In genomic region chr2:212528106-212528856, GRCh38 we compare ENCODE assay signal across 13 cellular contexts. TPM values are rescaled to one million over a fixed set of nuclear protein-coding genes. Genes with fewer than 3 reads are reported as not detected.
DNase-seq lines count a peak whose midpoint lies in the region; ATAC-seq and TF ChIP-seq lines count a peak whose summit lies in the region.
"Had no signal": no experiment of that assay in that cellular context is flagged by ENCODE, and none has a peak within 500 bp of the region (broad histone marks: within the 10 kb centered on the region; RNA-seq: fewer than 3 reads in every experiment).

No MANE protein-coding gene starts in this region.

- no peak overlapping the region for H3K27ac ChIP-seq in DOHH2 (ENCODE audit: low read depth, low read length)
- no peak overlapping the region for H3K27ac ChIP-seq in MM.1S (ENCODE audit: low read length)
- H3K27ac ChIP-seq in CD4-positive, alpha-beta T cell (ENCODE audit: low read depth, low read length): no peak overlapping the region

- intact Hi-C loops in posterior vena cava (cut with DNase I): no loop called here
- intact Hi-C loops in CD4-positive, alpha-beta T cell (cut with DNase I, micrococcal nuclease): no loop called here

- H3K4me1 Mint-ChIP-seq in activated T-cell treated with anti-CD3 and anti-CD28 coated beads, Interleukin-2, amount 50 U/mL, for 24 hours (ENCODE audit: low read depth): no peaks in the 10 kb centered on the region
- no peaks in the 10 kb centered on the region for H3K4me1 Mint-ChIP-seq in CD4-positive, alpha-beta T cell (ENCODE audit: low read depth)
- H3K4me1 Mint-ChIP-seq: activated naive CD8-positive, alpha-beta T cell treated with anti-CD3 and anti-CD28 coated beads, Interleukin-2, amount 10 ng/mL, durations not matched to agents 7 days and 5 days had no signal

- H4K20me1 ChIP-seq in DOHH2 (ENCODE audit: control insufficient read depth, insufficient read depth, low read depth, low read length) (no peaks in the 10 kb centered on the region), MM.1S (ENCODE audit: insufficient read depth, low read length) (no peaks in the 10 kb centered on the region)

- H3K9me2 ChIP-seq in DOHH2 (replicated peaks; ENCODE audit: control insufficient read depth, low read length) (no peaks in the 10 kb centered on the region), MM.1S (replicated peaks; ENCODE audit: insufficient read depth, low read length) (no peaks in the 10 kb centered on the region)

- H3K36me3 ChIP-seq in DOHH2 (ENCODE audit: control insufficient read depth, low read length) (no peaks in the 10 kb centered on the region), MM.1S (replicated peaks; ENCODE audit: insufficient read depth, low read length) (no peaks in the 10 kb centered on the region)

- H3K27me3 Mint-ChIP-seq in activated T-cell treated with anti-CD3 and anti-CD28 coated beads, Interleukin-2, amount 50 U/mL, for 24 hours: no peaks in the 10 kb centered on the region
- H3K27me3 Mint-ChIP-seq in CD4-positive, alpha-beta T cell: peaks cover 9% of the 10 kb centered on the region

- no peak overlapping the region for H3K9ac ChIP-seq in MM.1S (ENCODE audit: low read length)

- TF ChIP-seq CTCF in DOHH2 (IDR thresholded peaks at IDR 0.05; ENCODE audit: low read depth, low read length, poor library complexity, severe bottlenecking): peak; percentile 26
- peak; percentile 28; the same call in 1 of the 2 replicates for TF ChIP-seq CTCF in MM.1S (IDR thresholded peaks at IDR 0.05; ENCODE audit: low read length)
- peak; percentile 19 for TF ChIP-seq CTCF in epithelial cell of esophagus (IDR thresholded peaks at IDR 0.05; ENCODE audit: insufficient read depth, low read depth, low read length, missing control alignments)
- TF ChIP-seq CTCF in CD4-positive, alpha-beta T cell (IDR thresholded peaks at IDR 0.05): no peak

- ATAC-seq in CD4-positive, alpha-beta T cell (ENCODE audit: poor library complexity): no peak
- ATAC-seq: HepG2 had no signal

- H3K4me3 Mint-ChIP-seq in activated T-cell treated with anti-CD3 and anti-CD28 coated beads, Interleukin-2, amount 50 U/mL, for 24 hours: no peak overlapping the region
- H3K4me3 Mint-ChIP-seq in CD4-positive, alpha-beta T cell: no peak overlapping the region
- H3K4me3 Mint-ChIP-seq: activated naive CD8-positive, alpha-beta T cell treated with anti-CD3 and anti-CD28 coated beads, Interleukin-2, amount 10 ng/mL, durations not matched to agents 7 days and 5 days; T-helper 1 cell treated with Interleukin-12 subunit alpha and Interleukin-12 subunit beta and Interleukin-4 antibody, amounts not matched to agents 30 μg/mL and 1 μg/mL, for 36 hours had no signal

- H3K9me3 ChIP-seq in DOHH2 (ENCODE audit: control insufficient read depth, insufficient read depth, low read length) (no peaks in the 10 kb centered on the region), MM.1S (replicated peaks; ENCODE audit: insufficient read depth, low read length) (no peaks in the 10 kb centered on the region)
- H3K9me3 ChIP-seq in CD4-positive, alpha-beta T cell (ENCODE audit: control insufficient read depth, low read length): no peaks in the 10 kb centered on the region

- no peaks in the 10 kb centered on the region for H3K27me3 ChIP-seq in DOHH2 (ENCODE audit: control insufficient read depth, low read length)
- H3K27me3 ChIP-seq in MM.1S (replicated peaks; ENCODE audit: insufficient read depth, low read length): no peaks in the 10 kb centered on the region
- H3K27me3 ChIP-seq in CD4-positive, alpha-beta T cell (ENCODE audit: control insufficient read depth, insufficient read depth, low read length): no peaks in the 10 kb centered on the region

- CTCF ChIA-PET in CD4-positive, alpha-beta T cell (lab: Charles Lee): no interaction called here

- H3K4me3 ChIP-seq in DOHH2 (ENCODE audit: low read length) (no peak overlapping the region), MM.1S (ENCODE audit: low read length) (no peak overlapping the region), epithelial cell of esophagus (ENCODE audit: low read length) (no peak overlapping the region)

- H3K4me2 ChIP-seq in DOHH2 (ENCODE audit: low read length) (no peak overlapping the region), MM.1S (ENCODE audit: low read depth, low read length) (no peak overlapping the region)

- no peaks in the 10 kb centered on the region for H3F3A ChIP-seq in DOHH2 (ENCODE audit: control insufficient read depth, insufficient read depth)
- H3F3A ChIP-seq in MM.1S (ENCODE audit: insufficient read depth, low read length): no peaks in the 10 kb centered on the region

- H3K79me2 ChIP-seq in DOHH2 (ENCODE audit: control insufficient read depth, low read length) (no peaks in the 10 kb centered on the region), MM.1S (ENCODE audit: low read length) (no peaks in the 10 kb centered on the region)

- POLR2A ChIA-PET in CD4-positive, alpha-beta T cell (lab: Charles Lee): no interaction called here

- H3K4me1 ChIP-seq in DOHH2 (ENCODE audit: control insufficient read depth, low read length) (no peaks in the 10 kb centered on the region), MM.1S (ENCODE audit: low read length) (no peaks in the 10 kb centered on the region)

- DNase-seq in MM.1S: no peak
- no peak for DNase-seq in epithelial cell of esophagus (ENCODE audit: low read depth)
- peak; percentile 76 for DNase-seq in posterior vena cava (ENCODE audit: low spot score)
- DNase-seq in activated T-cell treated with anti-CD3 and anti-CD28 coated beads, Interleukin-2, amount 50 U/mL, for 24 hours: no peak
- no peak for DNase-seq in CD4-positive, alpha-beta T cell
- DNase-seq in NCI-H1105 (lab: John Stamatoyannopoulos, UW): no peak
- no peak for DNase-seq in NOMO-1 treated with dmso at 0.1 percent for 144 hours (lab: John Stamatoyannopoulos, UW; ENCODE audit: unreplicated experiment)
- DNase-seq: activated CD4-positive, alpha-beta T cell treated with anti-CD3 and anti-CD28 coated beads for 1 hour; activated naive CD8-positive, alpha-beta T cell treated with anti-CD3 and anti-CD28 coated beads, Interleukin-2, amount 10 ng/mL, durations not matched to agents 7 days and 5 days; NCI-H1092 had no signal

- H3K27ac Mint-ChIP-seq in activated T-cell treated with anti-CD3 and anti-CD28 coated beads, Interleukin-2, amount 50 U/mL, for 24 hours: no peak overlapping the region
- H3K27ac Mint-ChIP-seq in CD4-positive, alpha-beta T cell: no peak overlapping the region
- H3K27ac Mint-ChIP-seq: activated naive CD8-positive, alpha-beta T cell treated with anti-CD3 and anti-CD28 coated beads, Interleukin-2, amount 10 ng/mL, durations not matched to agents 7 days and 5 days; T-helper 1 cell treated with Interleukin-12 subunit alpha and Interleukin-12 subunit beta and Interleukin-4 antibody, amounts not matched to agents 30 μg/mL and 1 μg/mL, for 36 hours had no signal

- no peaks in the 10 kb centered on the region for H3K9me3 Mint-ChIP-seq in activated T-cell treated with anti-CD3 and anti-CD28 coated beads, Interleukin-2, amount 50 U/mL, for 24 hours
- H3K9me3 Mint-ChIP-seq in CD4-positive, alpha-beta T cell: no peaks in the 10 kb centered on the region
- H3K9me3 Mint-ChIP-seq: activated naive CD8-positive, alpha-beta T cell treated with anti-CD3 and anti-CD28 coated beads, Interleukin-2, amount 10 ng/mL, durations not matched to agents 7 days and 5 days; T-helper 1 cell treated with Interleukin-12 subunit alpha and Interleukin-12 subunit beta and Interleukin-4 antibody, amounts not matched to agents 30 μg/mL and 1 μg/mL, for 36 hours had no signal

- H2AFZ ChIP-seq in MM.1S (ENCODE audit: low read length): no peak overlapping the region

- no peaks in the 10 kb centered on the region for H3K36me3 Mint-ChIP-seq in activated T-cell treated with anti-CD3 and anti-CD28 coated beads, Interleukin-2, amount 50 U/mL, for 24 hours (ENCODE audit: low read depth)
- no peaks in the 10 kb centered on the region for H3K36me3 Mint-ChIP-seq in CD4-positive, alpha-beta T cell (ENCODE audit: low read depth)
- H3K36me3 Mint-ChIP-seq: activated naive CD8-positive, alpha-beta T cell treated with anti-CD3 and anti-CD28 coated beads, Interleukin-2, amount 10 ng/mL, durations not matched to agents 7 days and 5 days had no signal

RNA-seq across cellular contexts. Expression of gene ERBB4, which starts 10.3 kb away (rescaled TPM):
- 1 to 10 TPM; 3.2 to 7.6 TPM for total RNA-seq in posterior vena cava
- total RNA-seq in CD4-positive, alpha-beta T cell: not detected
- total RNA-seq: activated naive CD8-positive, alpha-beta T cell treated with anti-CD3 and anti-CD28 coated beads, Interleukin-2, amount 10 ng/mL, durations not matched to agents 7 days and 5 days; HepG2 had no signal

Comparison
In these comparisons a context has a peak if more than half of its experiments do, and no peak if none do; other contexts are left out.
1. RNA of gene ERBB4, which starts 10.3 kb away (total RNA-seq): 3.2 to 7.6 TPM in posterior vena cava; not detected in CD4-positive, alpha-beta T cell; every median in the first group is over 4 times any median in the second.